In the genomic region with DNA sequence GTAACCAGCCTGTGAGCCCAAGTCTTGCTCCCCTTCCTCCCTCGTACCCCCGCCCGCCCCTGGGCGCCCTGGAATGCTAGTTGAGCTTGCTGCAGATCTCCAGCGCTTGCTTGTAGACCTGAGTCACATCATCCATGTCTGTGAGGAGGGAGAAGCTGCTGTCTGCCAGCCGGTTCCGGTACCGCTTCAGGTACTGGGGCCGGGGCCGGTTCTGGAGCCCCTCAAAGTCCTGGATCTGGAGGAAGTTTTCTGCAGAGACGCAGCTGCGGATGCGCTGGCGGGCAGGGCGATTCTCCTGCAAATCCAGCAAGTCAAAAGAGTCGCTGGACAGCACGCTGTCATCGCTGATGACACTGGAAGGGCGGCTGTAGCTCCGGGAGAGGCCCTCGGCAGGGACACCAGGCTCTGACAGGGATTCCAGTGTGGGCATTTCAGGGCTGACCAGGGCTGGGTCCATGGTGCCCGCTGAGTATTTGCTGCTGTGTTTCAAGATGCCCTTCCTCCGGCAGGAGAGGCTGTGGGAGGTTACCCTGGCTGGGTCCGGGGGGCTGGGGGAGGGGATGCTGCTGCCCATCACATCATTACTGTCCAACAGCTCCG, we compare ENCODE assay signal across 14 cellular contexts.
DNase-seq lines count a peak whose midpoint lies in the region; ATAC-seq and TF ChIP-seq lines count a peak whose summit lies in the region.
"Had no signal": no experiment of that assay in that cellular context is flagged by ENCODE, and none has a peak within 500 bp of the region (broad histone marks: within the 10 kb centered on the region; RNA-seq: fewer than 3 reads in every experiment).

No MANE protein-coding gene starts in this region.

- H3K27ac Mint-ChIP-seq in activated CD4-positive, alpha-beta T cell treated with anti-CD3 and anti-CD28 coated beads for 36 hours = no peak overlapping the region
- H3K27ac Mint-ChIP-seq: CD4-positive, alpha-beta T cell had no signal

- 93 to 96% (median 94%) methylated on average over 10 to 25 of the region's 25 CpGs for WGBS in heart left ventricle, 4 donors
- 99% methylated on average over 24 of the region's 25 CpGs for WGBS in mesenchymal stem cell

- H4K91ac ChIP-seq in mesenchymal stem cell (ENCODE audit: low read length) = no peak overlapping the region

- TF ChIP-seq POLR2A in heart left ventricle (IDR thresholded peaks at IDR 0.05) = no peak

- H3K4me2 ChIP-seq in mesenchymal stem cell (ENCODE audit: low read length, poor library complexity, severe bottlenecking) = no peak overlapping the region
- H3K4me2 ChIP-seq: A549 had no signal

- H3K23ac ChIP-seq in mesenchymal stem cell (ENCODE audit: low read length in 2 of 2) = no peak overlapping the region

- peak overlapping the region in 1 of 2 experiments; percentile 37 for H3K18ac ChIP-seq in mesenchymal stem cell (ENCODE audit: low read depth in 1 of 2, low read length in 2 of 2)

- no peak overlapping the region for H3K4ac ChIP-seq in mesenchymal stem cell (ENCODE audit: low read depth in 1 of 2, low read length in 2 of 2)

- peak overlapping the region; percentile 49 for H2BK15ac ChIP-seq in mesenchymal stem cell (ENCODE audit: low read depth, poor library complexity, severe bottlenecking)

- H3K36me3 ChIP-seq in heart left ventricle (peaks cover 0 to 81% (median 58%) of the 10 kb centered on the region in 9 donors), mesenchymal stem cell (ENCODE audit: control insufficient read depth in 1 of 2, insufficient read depth in 2 of 2, low read depth in 1 of 2, low read length in 2 of 2) (peaks cover 35 to 50% of the 10 kb centered on the region in 2 experiments), subcutaneous abdominal adipose tissue (ENCODE audit: control insufficient read depth in 5 of 5, insufficient read depth in 5 of 5, low read length in 5 of 5) (peaks cover 22 to 65% (median 59%) of the 10 kb centered on the region in 5 donors), WERI-Rb-1 (no peaks in the 10 kb centered on the region)

- H2AFZ ChIP-seq in mesenchymal stem cell (ENCODE audit: low read depth, low read length) = no peak overlapping the region

- peaks cover 0 to 56% (median 24%) of the 10 kb centered on the region in 12 donors for H3K4me1 ChIP-seq in heart left ventricle
- H3K4me1 ChIP-seq in mesenchymal stem cell (ENCODE audit: control insufficient read depth, insufficient read depth, low read depth, low read length) = no peaks in the 10 kb centered on the region
- peaks cover 0 to 47% (median 1%) of the 10 kb centered on the region in 5 donors for H3K4me1 ChIP-seq in subcutaneous abdominal adipose tissue (ENCODE audit: control insufficient read depth in 5 of 5, insufficient read depth in 5 of 5, low read length in 5 of 5)
- H3K4me1 ChIP-seq: Caco-2 had no signal

- no peaks in the 10 kb centered on the region for H3K27me3 ChIP-seq in heart left ventricle
- no peaks in the 10 kb centered on the region for H3K27me3 ChIP-seq in mesenchymal stem cell (ENCODE audit: control insufficient read depth in 1 of 2, insufficient read depth in 1 of 2, low read length in 2 of 2)
- H3K27me3 ChIP-seq in subcutaneous abdominal adipose tissue (ENCODE audit: control insufficient read depth in 5 of 5, insufficient read depth in 4 of 5, low read length in 5 of 5) = no peaks in the 10 kb centered on the region
- H3K27me3 ChIP-seq in WERI-Rb-1 (ENCODE audit: insufficient read depth, low read depth, severe bottlenecking) = no peaks in the 10 kb centered on the region

- DNase-seq in heart left ventricle (no peak), left cardiac atrium (no peak), ecto neural progenitor cell (ENCODE audit: low spot score) (peak; percentile 41), mesenchymal stem cell (no peak), WERI-Rb-1 (no peak)
- no peak for DNase-seq in activated CD4-positive, alpha-beta T cell treated with anti-CD3 and anti-CD28 coated beads for 36 hours
- DNase-seq: AML-193; Caco-2; CD4-positive, alpha-beta T cell; H9 had no signal

- no peaks in the 10 kb centered on the region for H3K9me3 Mint-ChIP-seq in activated CD4-positive, alpha-beta T cell treated with anti-CD3 and anti-CD28 coated beads for 36 hours (ENCODE audit: low read depth)
- H3K9me3 Mint-ChIP-seq: CD4-positive, alpha-beta T cell; H9 had no signal

- no peaks in the 10 kb centered on the region for H3K36me3 Mint-ChIP-seq in activated CD4-positive, alpha-beta T cell treated with anti-CD3 and anti-CD28 coated beads for 36 hours (ENCODE audit: low read depth)

- no peak overlapping the region for H4K8ac ChIP-seq in mesenchymal stem cell (ENCODE audit: low read length)

- intact Hi-C loops in heart left ventricle (cut with DNase I) = no loop called here
- intact Hi-C loops in left cardiac atrium (cut with DNase I) = no loop called here
- intact Hi-C loops in activated CD4-positive, alpha-beta T cell treated with anti-CD3 and anti-CD28 coated beads for 36 hours (cut with DNase I, micrococcal nuclease) = no loop called here

- ATAC-seq in heart left ventricle = no peak
- ATAC-seq in left cardiac atrium = no peak
- ATAC-seq in activated CD4-positive, alpha-beta T cell treated with anti-CD3 and anti-CD28 coated beads for 36 hours = no peak
- ATAC-seq: A549 had no signal

- H3K4me1 Mint-ChIP-seq in activated CD4-positive, alpha-beta T cell treated with anti-CD3 and anti-CD28 coated beads for 36 hours = no peaks in the 10 kb centered on the region

- H3K4me3 ChIP-seq in heart left ventricle (no peak overlapping the region), mesenchymal stem cell (ENCODE audit: insufficient read depth in 1 of 2, low read depth in 1 of 2, low read length in 2 of 2) (no peak overlapping the region), subcutaneous abdominal adipose tissue (ENCODE audit: low read depth in 1 of 5, low read length in 5 of 5) (no peak overlapping the region), WERI-Rb-1 (ENCODE audit: low read depth, low read length) (no peak overlapping the region)
- H3K4me3 ChIP-seq: A549 had no signal

- H2BK12ac ChIP-seq in mesenchymal stem cell (ENCODE audit: low read length in 2 of 2) = no peak overlapping the region

- CTCF ChIA-PET in activated CD4-positive, alpha-beta T cell treated with anti-CD3 and anti-CD28 coated beads for 36 hours (lab: Charles Lee) = interaction anchor here (0.6 kb wide), 1 partner anchor 57 kb away, joined by 4 read pairs; no protein-coding TSS in a partner anchor

- H3K9me3 ChIP-seq in heart left ventricle = no peaks in the 10 kb centered on the region
- no peaks in the 10 kb centered on the region for H3K9me3 ChIP-seq in mesenchymal stem cell (ENCODE audit: control insufficient read depth, low read length)
- H3K9me3 ChIP-seq in subcutaneous abdominal adipose tissue (ENCODE audit: control insufficient read depth in 5 of 5, low read length in 5 of 5) = no peaks in the 10 kb centered on the region
- H3K9me3 ChIP-seq in WERI-Rb-1 (ENCODE audit: severe bottlenecking) = no peaks in the 10 kb centered on the region
- H3K9me3 ChIP-seq: A549, Caco-2 had no signal

- no peak overlapping the region for H3K9ac ChIP-seq in mesenchymal stem cell (ENCODE audit: low read length)
- H3K9ac ChIP-seq in subcutaneous abdominal adipose tissue (ENCODE audit: low read length in 5 of 5) = no peak overlapping the region

- H3K14ac ChIP-seq in mesenchymal stem cell (ENCODE audit: low read length in 2 of 2) = no peak overlapping the region

- H2AK5ac ChIP-seq in mesenchymal stem cell (ENCODE audit: low read length, severe bottlenecking) = no peak overlapping the region

- H2BK5ac ChIP-seq in mesenchymal stem cell (ENCODE audit: low read depth, low read length, poor library complexity, severe bottlenecking) = no peak overlapping the region

- no peak overlapping the region for H3K4me3 Mint-ChIP-seq in activated CD4-positive, alpha-beta T cell treated with anti-CD3 and anti-CD28 coated beads for 36 hours
- H3K4me3 Mint-ChIP-seq: CD4-positive, alpha-beta T cell; H9 had no signal

- H2BK120ac ChIP-seq in mesenchymal stem cell (ENCODE audit: low read depth, low read length) = no peak overlapping the region

- peaks cover 46% of the 10 kb centered on the region for H3K79me1 ChIP-seq in mesenchymal stem cell (replicated peaks; ENCODE audit: low read length, poor library complexity, severe bottlenecking)

- H3K27me3 Mint-ChIP-seq in activated CD4-positive, alpha-beta T cell treated with anti-CD3 and anti-CD28 coated beads for 36 hours = peaks cover 11% of the 10 kb centered on the region

- H3K27ac ChIP-seq in heart left ventricle (peak overlapping the region in 7 of 12 donors; percentile 18 to 62 (median 44)), mesenchymal stem cell (ENCODE audit: low read length, poor library complexity, severe bottlenecking) (no peak overlapping the region), subcutaneous abdominal adipose tissue (ENCODE audit: low read depth, low read length) (peak overlapping the region; percentile 38), WERI-Rb-1 (no peak overlapping the region)
- H3K27ac ChIP-seq: 22Rv1, A549, C4-2B had no signal

- TF ChIP-seq CTCF in heart left ventricle (IDR thresholded peaks at IDR 0.05) (no peak), WERI-Rb-1 (IDR thresholded peaks at IDR 0.05; ENCODE audit: low read depth, low read length) (no peak)

- POLR2A ChIA-PET in activated CD4-positive, alpha-beta T cell treated with anti-CD3 and anti-CD28 coated beads for 36 hours (lab: Charles Lee) = no interaction called here

Comparison
In these comparisons a context has a peak if more than half of its experiments do, and no peak if none do; other contexts are left out.
1. H3K27ac ChIP-seq: peak in heart left ventricle (7 of 12) and subcutaneous abdominal adipose tissue (single experiment); none in mesenchymal stem cell (single experiment) and WERI-Rb-1 (single experiment).